Comparison of ENCODE assay signal across 10 cellular contexts in genomic region chr2:106137944-106138903, GRCh38.
DNase-seq lines count a peak whose midpoint lies in the region; ATAC-seq lines count a peak whose summit lies in the region.
"Had no signal": no experiment of that assay in that cellular context is flagged by ENCODE, and none has a peak within 500 bp of the region (broad histone marks: within the 10 kb centered on the region; RNA-seq: fewer than 3 reads in every experiment).

No MANE protein-coding gene starts in this region.

- no peak for DNase-seq in activated CD4-positive, CD25-positive, alpha-beta regulatory T cell treated with anti-CD3 and anti-CD28 coated beads, Interleukin-2, amount 50 U/mL, for 72 hours
- DNase-seq in activated effector memory CD4-positive, alpha-beta T cell treated with anti-CD3 and anti-CD28 coated beads, Interleukin-2, amount 50 U/mL, for 16 hours, result peak; percentile 67
- DNase-seq in iris pigment epithelial cell (ENCODE audit: low read depth), result peak; percentile 31
- no peak for DNase-seq in stimulated activated naive CD8-positive, alpha-beta T cell treated with anti-CD3 and anti-CD28 coated beads, Interleukin-15, Interleukin-2, amounts not matched to agents 100 U/mL and 50 U/mL, for 24 hours
- DNase-seq: erythroblast, NCI-H446 had no signal

- peak; percentile 44 to 50 for ATAC-seq in activated CD4-positive, CD25-positive, alpha-beta regulatory T cell treated with anti-CD3 and anti-CD28 coated beads, Interleukin-2, amount 50 U/mL, for 24 hours
- ATAC-seq in stimulated activated naive CD8-positive, alpha-beta T cell treated with anti-CD3 and anti-CD28 coated beads, Interleukin-15, Interleukin-2, amounts not matched to agents 100 U/mL and 50 U/mL, for 24 hours, result peak; percentile 41
- ATAC-seq in HG02678 (IDR thresholded peaks at IDR 0.05; ENCODE audit: unreplicated experiment) (no peak), GM19397 (IDR thresholded peaks at IDR 0.05; ENCODE audit: unreplicated experiment) (no peak), HG03159 (IDR thresholded peaks at IDR 0.05; ENCODE audit: unreplicated experiment) (no peak)

Comparison
In these comparisons a context has a peak if more than half of its experiments do, and no peak if none do; other contexts are left out.
1. ATAC-seq: peak in activated CD4-positive, CD25-positive, alpha-beta regulatory T cell treated with anti-CD3 and anti-CD28 coated beads, Interleukin-2, amount 50 U/mL, for 24 hours (2 of 2) and stimulated activated naive CD8-positive, alpha-beta T cell treated with anti-CD3 and anti-CD28 coated beads, Interleukin-15, Interleukin-2, amounts not matched to agents 100 U/mL and 50 U/mL, for 24 hours (single experiment); none in HG02678 (single experiment), GM19397 (single experiment) and HG03159 (single experiment).
2. DNase-seq: peak in activated effector memory CD4-positive, alpha-beta T cell treated with anti-CD3 and anti-CD28 coated beads, Interleukin-2, amount 50 U/mL, for 16 hours (single experiment) and iris pigment epithelial cell (single experiment); none in activated CD4-positive, CD25-positive, alpha-beta regulatory T cell treated with anti-CD3 and anti-CD28 coated beads, Interleukin-2, amount 50 U/mL, for 72 hours (single experiment) and stimulated activated naive CD8-positive, alpha-beta T cell treated with anti-CD3 and anti-CD28 coated beads, Interleukin-15, Interleukin-2, amounts not matched to agents 100 U/mL and 50 U/mL, for 24 hours (single experiment).